29 cellular contexts compared by ENCODE assay signal in the genomic region with DNA sequence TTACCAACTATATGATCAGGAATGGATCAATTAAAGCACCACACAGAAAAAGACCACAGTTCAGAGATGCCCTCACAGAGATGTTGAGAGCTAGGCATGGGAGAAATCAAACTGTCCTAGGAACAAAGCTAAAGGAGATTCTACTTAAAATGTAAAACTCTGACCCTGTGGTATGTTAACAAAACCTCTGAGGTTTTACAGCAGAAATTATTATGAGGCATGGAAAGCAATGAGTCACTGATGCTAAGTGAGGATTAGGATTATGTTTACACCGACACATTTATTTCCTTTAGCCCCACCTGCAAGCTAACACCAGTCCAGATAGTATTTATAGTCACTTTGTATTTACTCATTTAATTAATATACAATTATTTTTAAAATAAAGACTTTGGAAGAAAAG.
DNase-seq lines count a peak whose midpoint lies in the region; ATAC-seq, FAIRE-seq and TF ChIP-seq lines count a peak whose summit lies in the region.
"Had no signal": no experiment of that assay in that cellular context is flagged by ENCODE, and none has a peak within 500 bp of the region (broad histone marks: within the 10 kb centered on the region; RNA-seq: fewer than 3 reads in every experiment).

No MANE protein-coding gene starts in this region.

- H4K5ac ChIP-seq in H1 (ENCODE audit: insufficient read length, low read depth, low read length) = no peak overlapping the region

- H3K14ac ChIP-seq in H1 (ENCODE audit: insufficient read length) = no peak overlapping the region

- no peaks in the 10 kb centered on the region for H3K9me2 ChIP-seq in GM23338 (ENCODE audit: insufficient read depth)

- no peak overlapping the region for H4K8ac ChIP-seq in H1 (ENCODE audit: extremely low read depth, insufficient read depth, low read length)

- H3K18ac ChIP-seq in H1 (ENCODE audit: extremely low read depth, low read length) = no peak overlapping the region

- 0 out of 2 replicates have a peak, but pooled peaks cover 7% of the 10 kb centered on the region for H3F3A ChIP-seq in GM23338 (replicated peaks; ENCODE audit: low read depth)

- TF ChIP-seq RAD21 in H1 (IDR thresholded peaks at IDR 0.05 in 1 of 2, conservative IDR thresholded peaks at IDR 0.05 in 1 of 2; ENCODE audit: low read depth in 2 of 2, low read length in 2 of 2) = no peak

- H3K79me2 ChIP-seq in GM23338 (replicated peaks; ENCODE audit: insufficient read depth) (no peaks in the 10 kb centered on the region), H1 (ENCODE audit: control insufficient read depth in 1 of 2, insufficient read depth in 2 of 2, low read length in 2 of 2) (no peaks in the 10 kb centered on the region)

- WGBS in H1 (ENCODE audit: extremely low coverage in 1 of 2, insufficient coverage in 1 of 2, insufficient read length in 1 of 2, insufficient replicate concordance in 2 of 2, low coverage in 1 of 2, low lambda C conversion rate in 2 of 2, missing lambda C conversion rate in 1 of 2), 2 experiments = 85% methylated on average over 1 of the region's 1 CpG; no CpG with 5 or more reads in 1 of the 2 experiments
- WGBS in heart left ventricle, 4 donors = 61 to 81% (median 66%) methylated on average over 1 of the region's 1 CpG

- no peak overlapping the region for H2AK5ac ChIP-seq in H1 (ENCODE audit: low read depth, low read length)

- no peak overlapping the region for H2BK120ac ChIP-seq in H1 (replicated peaks; ENCODE audit: low read depth, low read length)

- TF ChIP-seq POLR2A in H1 (IDR thresholded peaks at IDR 0.05; ENCODE audit: control extremely low read depth in 1 of 2, low read depth in 2 of 2, low read length in 2 of 2) = no peak
- TF ChIP-seq POLR2A in heart left ventricle (IDR thresholded peaks at IDR 0.05) = no peak

- FAIRE-seq in H1 (lab: Jason Lieb, UNC) (no peak), urothelium cell line (lab: Jason Lieb, UNC) (no peak)
- FAIRE-seq: A204.1 had no signal

- H3K36me3 Mint-ChIP-seq in GM23338 (ENCODE audit: low read depth) = peaks cover 17% of the 10 kb centered on the region; the same call in 2 of the 3 replicates
- H3K36me3 Mint-ChIP-seq: activated naive CD8-positive, alpha-beta T cell treated with anti-CD3 and anti-CD28 coated beads, Interleukin-2, amount 10 ng/mL, durations not matched to agents 7 days and 5 days; brain; CD8-positive, alpha-beta T cell had no signal

- TF ChIP-seq EP300 in H1 (IDR thresholded peaks at IDR 0.05; ENCODE audit: borderline replicate concordance in 1 of 2, low read depth in 2 of 2, low read length in 2 of 2) = no peak

- CTCF ChIA-PET in A673 (lab: Charles Lee) = no interaction called here
- CTCF ChIA-PET in H1 (lab: Charles Lee; ENCODE audit: partially characterized antibody) = interaction anchor here (1.0 kb wide), 1 partner anchor 12 kb away, joined by 3 read pairs; no protein-coding TSS in a partner anchor

- H3K27ac ChIP-seq in A673 (ENCODE audit: low read depth, low read length, poor library complexity, severe bottlenecking) = no peak overlapping the region
- H3K27ac ChIP-seq in GM23338 (ENCODE audit: low read depth) = no peak overlapping the region
- H3K27ac ChIP-seq in H1 (ENCODE audit: low read depth, low read length) = no peak overlapping the region
- H3K27ac ChIP-seq in heart left ventricle = no peak overlapping the region
- H3K27ac ChIP-seq: epithelial cell of prostate, VCaP had no signal

- H3K9me3 ChIP-seq in A673 (ENCODE audit: low read depth, low read length, poor library complexity, severe bottlenecking) (no peaks in the 10 kb centered on the region), H1 (ENCODE audit: insufficient read depth in 2 of 2, low read depth in 1 of 2, low read length in 1 of 2) (no peaks in the 10 kb centered on the region), heart left ventricle (no peaks in the 10 kb centered on the region)

- H3K4me2 ChIP-seq in GM23338 (no peak overlapping the region), H1 (ENCODE audit: insufficient read depth in 1 of 2, low read depth in 2 of 2, low read length in 2 of 2) (no peak overlapping the region)

- ATAC-seq in GM23338 (no peak), heart left ventricle (no peak), GM21360 (IDR thresholded peaks at IDR 0.05; ENCODE audit: unreplicated experiment) (no peak)
- ATAC-seq: CD8-positive, alpha-beta T cell; stimulated activated naive CD8-positive, alpha-beta T cell treated with anti-CD3 and anti-CD28 coated beads, Interleukin-15, amount 100 ng/mL, for 72 hours had no signal

- TF ChIP-seq CTCF in A673 (conservative IDR thresholded peaks at IDR 0.05; ENCODE audit: low read depth, low read length) (no peak), GM23338 (conservative IDR thresholded peaks at IDR 0.05; ENCODE audit: low read depth in 2 of 2) (no peak), H1 (IDR thresholded peaks at IDR 0.05; ENCODE audit: control extremely low read depth in 1 of 3, insufficient read depth in 1 of 3, low read depth in 1 of 3, low read length in 3 of 3) (no peak), heart left ventricle (IDR thresholded peaks at IDR 0.05) (no peak)

- H4K91ac ChIP-seq in H1 (replicated peaks; ENCODE audit: insufficient read length, low read length) = peak overlapping the region; percentile 55

- no peaks in the 10 kb centered on the region for H3K4me1 ChIP-seq in A673 (ENCODE audit: insufficient read depth, low read length, poor library complexity, severe bottlenecking)
- H3K4me1 ChIP-seq in GM23338 (ENCODE audit: insufficient read depth) = peaks cover 23% of the 10 kb centered on the region
- peaks cover 0 to 6% (median 1%) of the 10 kb centered on the region in 4 experiments; a peak in 3 of 7 replicates for H3K4me1 ChIP-seq in H1 (replicated peaks in 1 of 4; ENCODE audit: control insufficient read depth in 3 of 4, insufficient read depth in 4 of 4, low read length in 3 of 4)
- H3K4me1 ChIP-seq in heart left ventricle = no peaks in the 10 kb centered on the region

- H3K36me3 ChIP-seq in A673 (ENCODE audit: insufficient read depth, low read length, poor library complexity, severe bottlenecking) (no peaks in the 10 kb centered on the region), GM23338 (ENCODE audit: insufficient read depth) (no peaks in the 10 kb centered on the region), H1 (ENCODE audit: control insufficient read depth in 2 of 4, insufficient read depth in 4 of 4, low read length in 3 of 4) (no peaks in the 10 kb centered on the region; a peak in 1 of 8 replicates), heart left ventricle (no peaks in the 10 kb centered on the region)

- H2BK5ac ChIP-seq in H1 (ENCODE audit: low read depth, low read length) = peak overlapping the region; percentile 49; the same call in 1 of the 2 replicates

- H3K23me2 ChIP-seq in H1 (ENCODE audit: low read depth, low read length) = no peaks in the 10 kb centered on the region

- peak overlapping the region; percentile 53; the same call in 1 of the 2 replicates for H3K27ac Mint-ChIP-seq in GM23338
- H3K27ac Mint-ChIP-seq: activated naive CD8-positive, alpha-beta T cell treated with anti-CD3 and anti-CD28 coated beads, Interleukin-2, amount 10 ng/mL, durations not matched to agents 7 days and 5 days; brain; CD8-positive, alpha-beta T cell; nephron; stimulated activated naive CD8-positive, alpha-beta T cell treated with anti-CD3 and anti-CD28 coated beads, Interleukin-15, amount 100 ng/mL, for 72 hours had no signal

- peaks cover 37% of the 10 kb centered on the region for H3K4me1 Mint-ChIP-seq in GM23338
- H3K4me1 Mint-ChIP-seq: activated naive CD8-positive, alpha-beta T cell treated with anti-CD3 and anti-CD28 coated beads, Interleukin-2, amount 10 ng/mL, durations not matched to agents 7 days and 5 days; nephron; stimulated activated naive CD8-positive, alpha-beta T cell treated with anti-CD3 and anti-CD28 coated beads, Interleukin-15, amount 100 ng/mL, for 72 hours had no signal

- H3K27me3 Mint-ChIP-seq in GM23338 (ENCODE audit: insufficient read depth, low read depth, poor library complexity) = no peaks in the 10 kb centered on the region
- H3K27me3 Mint-ChIP-seq: activated naive CD8-positive, alpha-beta T cell treated with anti-CD3 and anti-CD28 coated beads, Interleukin-2, amount 10 ng/mL, durations not matched to agents 7 days and 5 days; stimulated activated naive CD8-positive, alpha-beta T cell treated with anti-CD3 and anti-CD28 coated beads, Interleukin-15, amount 100 ng/mL, for 72 hours had no signal

- BruUV-seq in A673 (replicated peaks; lab: Mats Ljungman, UMichigan) = no TSS peak

- DNase-seq in A673 (ENCODE audit: low spot score) = peak; percentile 19
- no peak for DNase-seq in GM23338 (ENCODE audit: low spot score)
- peak; percentile 14 for DNase-seq in RKO (ENCODE audit: low spot score)
- DNase-seq in H1 (ENCODE audit: low read depth in 1 of 2, low spot score in 2 of 2) = no peak
- no peak for DNase-seq in heart left ventricle
- DNase-seq in DMS79 (lab: John Stamatoyannopoulos, UW) = no peak
- DNase-seq in urothelium cell line (ENCODE audit: low spot score) = no peak
- DNase-seq: activated CD4-positive, alpha-beta T cell treated with anti-CD3 and anti-CD28 coated beads for 48 hours; activated effector memory CD4-positive, alpha-beta T cell treated with anti-CD3 and anti-CD28 coated beads, Interleukin-2, amount 50 U/mL, for 16 hours; activated naive CD8-positive, alpha-beta T cell treated with anti-CD3 and anti-CD28 coated beads, Interleukin-2, amount 10 ng/mL, durations not matched to agents 7 days and 5 days; activated T-cell treated with anti-CD3 and anti-CD28 coated beads, Interleukin-2, amount 50 U/mL, for 1 hour; CD8-positive, alpha-beta T cell; GDM1; glutamatergic neuron; kidney glomerular epithelial cell; NCI-H1092; NCI-H187 treated with DMSO at 0.1 percent for 48 hours; NCI-H2227 treated with DMSO at 0.1 percent for 48 hours; NCI-H748 treated with DMSO at 0.1 percent for 48 hours; OCI-M1; Right ventricle myocardium superior; stimulated activated naive CD8-positive, alpha-beta T cell treated with anti-CD3 and anti-CD28 coated beads, Interleukin-15, amount 100 ng/mL, for 72 hours had no signal

- no peaks in the 10 kb centered on the region for H3K79me1 ChIP-seq in H1 (ENCODE audit: low read depth, low read length)

- H3K56ac ChIP-seq in H1 (replicated peaks; ENCODE audit: insufficient read length, low read depth, low read length) = no peak overlapping the region

- H3K4me3 ChIP-seq in A673 (ENCODE audit: low read depth, low read length, poor library complexity, severe bottlenecking) (no peak overlapping the region), GM23338 (no peak overlapping the region), H1 (ENCODE audit: extremely low read depth in 1 of 4, insufficient read depth in 2 of 4, low read depth in 3 of 4, low read length in 4 of 4) (no peak overlapping the region), heart left ventricle (no peak overlapping the region)
- H3K4me3 ChIP-seq: lung had no signal

- peak overlapping the region; percentile 40; the same call in 1 of the 2 replicates for H2BK20ac ChIP-seq in H1 (ENCODE audit: low read length)

- H2AFZ ChIP-seq in GM23338 = no peak overlapping the region
- no peak overlapping the region for H2AFZ ChIP-seq in H1 (ENCODE audit: low read length)

- no peak overlapping the region for H2BK12ac ChIP-seq in H1 (ENCODE audit: low read depth, low read length)

- no peak overlapping the region for H3K23ac ChIP-seq in H1 (ENCODE audit: insufficient read length)

- POLR2A ChIA-PET in A673 (lab: Charles Lee; ENCODE audit: low non-redundant PET) (no interaction called here), H1 (lab: Charles Lee; ENCODE audit: partially characterized antibody) (no interaction called here)

- H3K9ac ChIP-seq in H1 (replicated peaks in 1 of 4; ENCODE audit: extremely low read depth in 1 of 4, low read depth in 3 of 4, low read length in 3 of 4) = no peak overlapping the region

- H2BK15ac ChIP-seq in H1 (ENCODE audit: low read length) = no peak overlapping the region

- no peaks in the 10 kb centered on the region for H3K27me3 ChIP-seq in A673 (replicated peaks; ENCODE audit: insufficient read depth, low read depth, low read length, poor library complexity)
- H3K27me3 ChIP-seq in GM23338 (ENCODE audit: insufficient read depth) = no peaks in the 10 kb centered on the region
- H3K27me3 ChIP-seq in H1 (replicated peaks in 1 of 4; ENCODE audit: control insufficient read depth in 3 of 4, extremely low read depth in 1 of 4, insufficient read depth in 3 of 4, low read length in 3 of 4) = no peaks in the 10 kb centered on the region
- no peaks in the 10 kb centered on the region for H3K27me3 ChIP-seq in heart left ventricle

- H4K20me1 ChIP-seq in GM23338 (replicated peaks; ENCODE audit: insufficient read depth) = no peaks in the 10 kb centered on the region
- no peaks in the 10 kb centered on the region for H4K20me1 ChIP-seq in H1 (replicated peaks in 1 of 2; ENCODE audit: control insufficient read depth in 1 of 2, insufficient read depth in 2 of 2, low read length in 2 of 2)

- H3K9me3 Mint-ChIP-seq in GM23338 = 0 out of 3 replicates have a peak, but pooled peaks cover 4% of the 10 kb centered on the region
- H3K9me3 Mint-ChIP-seq: activated naive CD8-positive, alpha-beta T cell treated with anti-CD3 and anti-CD28 coated beads, Interleukin-2, amount 10 ng/mL, durations not matched to agents 7 days and 5 days; brain; nephron; stimulated activated naive CD8-positive, alpha-beta T cell treated with anti-CD3 and anti-CD28 coated beads, Interleukin-15, amount 100 ng/mL, for 72 hours had no signal

- intact Hi-C loops in A673 (cut with micrococcal nuclease; ENCODE audit: unreplicated experiment) = no loop called here
- intact Hi-C loops in heart left ventricle (cut with DNase I) = no loop called here

- no peak overlapping the region for H3K4me3 Mint-ChIP-seq in GM23338
- H3K4me3 Mint-ChIP-seq: activated naive CD8-positive, alpha-beta T cell treated with anti-CD3 and anti-CD28 coated beads, Interleukin-2, amount 10 ng/mL, durations not matched to agents 7 days and 5 days; brain; CD8-positive, alpha-beta T cell; nephron; stimulated activated naive CD8-positive, alpha-beta T cell treated with anti-CD3 and anti-CD28 coated beads, Interleukin-15, amount 100 ng/mL, for 72 hours had no signal

- H3K4ac ChIP-seq in H1 (replicated peaks; ENCODE audit: insufficient read length, low read depth, low read length) = no peak overlapping the region

Comparison
In these comparisons a context has a peak if more than half of its experiments do, and no peak if none do; other contexts are left out.
1. DNase-seq: peak in A673 (single experiment) and RKO (single experiment); none in GM23338 (single experiment), H1 (0 of 2), heart left ventricle (0 of 5), DMS79 (single experiment) and urothelium cell line (single experiment).